ENCODE assay signal across 9 cellular contexts in genomic region chrX:119756926-119757635, GRCh38. TPM values are rescaled to one million over a fixed set of nuclear protein-coding genes. Genes with fewer than 3 reads are reported as not detected.
A peak's percentile ranks its signal among the peaks of the same experiment; 100 is the strongest.
DNase-seq lines count a peak whose midpoint lies in the region; ATAC-seq and TF ChIP-seq lines count a peak whose summit lies in the region.
"Had no signal": no experiment of that assay in that cellular context is flagged by ENCODE, and none has a peak within 500 bp of the region (broad histone marks: within the 10 kb centered on the region; RNA-seq: fewer than 3 reads in every experiment).

No MANE protein-coding gene starts in this region.

- peaks cover 43% of the 10 kb centered on the region for H3K4me1 Mint-ChIP-seq in activated T-cell treated with anti-CD3 and anti-CD28 coated beads, Interleukin-2, amount 50 U/mL, for 4 hours (ENCODE audit: low read depth)
- H3K4me1 Mint-ChIP-seq in T-cell, result peaks cover 48 to 52% (median 52%) of the 10 kb centered on the region in 3 donors
- H3K4me1 Mint-ChIP-seq in stimulated activated memory B cell treated with anti-CD40 and anti-IgM and Interleukin-4, amounts not matched to agents 10 μg/mL and 1 μg/mL and 100 μg/mL, for 72 hours, result peaks cover 53% of the 10 kb centered on the region

- no peaks in the 10 kb centered on the region for H3K36me3 Mint-ChIP-seq in activated T-cell treated with anti-CD3 and anti-CD28 coated beads, Interleukin-2, amount 50 U/mL, for 4 hours (ENCODE audit: insufficient read depth)
- no peaks in the 10 kb centered on the region for H3K36me3 Mint-ChIP-seq in T-cell
- H3K36me3 Mint-ChIP-seq in stimulated activated memory B cell treated with anti-CD40 and anti-IgM and Interleukin-4, amounts not matched to agents 10 μg/mL and 1 μg/mL and 100 μg/mL, for 72 hours, result no peaks in the 10 kb centered on the region

- CTCF ChIA-PET in T-cell (lab: Charles Lee), result interaction anchor here (0.6 to 1.5 kb wide), 3 partner anchors 15 to 34 kb away, joined by 3 to 4 read pairs (median 3); partner anchors contain the start of gene RPL39 (in 1 of the 2)

- no peak for ATAC-seq in activated T-cell treated with anti-CD3 and anti-CD28 coated beads, Interleukin-2, amount 50 U/mL, for 4 hours
- ATAC-seq in T-cell (replicated peaks in 1 of 4) (no peak), SK-N-SH treated with all-trans-retinoic acid at 6 μM for 48 hours (no peak)
- no peak for ATAC-seq in stimulated activated memory B cell treated with anti-CD40 and anti-IgM and Interleukin-4, amounts not matched to agents 10 μg/mL and 1 μg/mL and 100 μg/mL, for 72 hours

- POLR2A ChIA-PET in T-cell (lab: Charles Lee), result interaction anchor here in 1 of 2 donors (1.0 kb wide), 1 partner anchor 35 kb away, joined by 3 read pairs; the partner anchor contains the start of gene RPL39

- DNase-seq in activated T-cell treated with anti-CD3 and anti-CD28 coated beads, Interleukin-2, amount 50 U/mL, for 4 hours, result no peak
- no peak for DNase-seq in activated T-cell treated with anti-CD3 and anti-CD28 coated beads, Interleukin-2, amount 50 U/mL, for 48 hours
- DNase-seq in T-cell (peak in 1 of 34 experiments; percentile 12), H7 (no peak), foreskin melanocyte (no peak)

- H3K27me3 Mint-ChIP-seq in activated T-cell treated with anti-CD3 and anti-CD28 coated beads, Interleukin-2, amount 50 U/mL, for 4 hours (ENCODE audit: low read depth), result no peaks in the 10 kb centered on the region
- H3K27me3 Mint-ChIP-seq in T-cell, result no peaks in the 10 kb centered on the region
- no peaks in the 10 kb centered on the region for H3K27me3 Mint-ChIP-seq in stimulated activated memory B cell treated with anti-CD40 and anti-IgM and Interleukin-4, amounts not matched to agents 10 μg/mL and 1 μg/mL and 100 μg/mL, for 72 hours

- H3K27me3 ChIP-seq in H7 (ENCODE audit: control insufficient read depth, insufficient read depth, low read length), result peaks cover 14% of the 10 kb centered on the region

- no peaks in the 10 kb centered on the region for H3K36me3 ChIP-seq in H7 (replicated peaks; ENCODE audit: control insufficient read depth, insufficient read depth, low read length)

- H3K4me3 ChIP-seq in iPS-11a (ENCODE audit: low read depth, low read length) (peak overlapping the region; percentile 47), H7 (ENCODE audit: insufficient read depth, low read depth, low read length) (no peak overlapping the region)

- H3K4me3 Mint-ChIP-seq in activated T-cell treated with anti-CD3 and anti-CD28 coated beads, Interleukin-2, amount 50 U/mL, for 4 hours, result peak overlapping the region; percentile 77
- H3K4me3 Mint-ChIP-seq in T-cell, result peak overlapping the region; percentile 75 to 82 (median 81)
- peak overlapping the region; percentile 81 for H3K4me3 Mint-ChIP-seq in stimulated activated memory B cell treated with anti-CD40 and anti-IgM and Interleukin-4, amounts not matched to agents 10 μg/mL and 1 μg/mL and 100 μg/mL, for 72 hours

- H3K27ac Mint-ChIP-seq in T-cell, result peak overlapping the region; percentile 95 to 97
- peak overlapping the region; percentile 95 for H3K27ac Mint-ChIP-seq in stimulated activated memory B cell treated with anti-CD40 and anti-IgM and Interleukin-4, amounts not matched to agents 10 μg/mL and 1 μg/mL and 100 μg/mL, for 72 hours

- no peaks in the 10 kb centered on the region for H3K9me3 Mint-ChIP-seq in activated T-cell treated with anti-CD3 and anti-CD28 coated beads, Interleukin-2, amount 50 U/mL, for 4 hours
- H3K9me3 Mint-ChIP-seq in T-cell, result no peaks in the 10 kb centered on the region
- no peaks in the 10 kb centered on the region for H3K9me3 Mint-ChIP-seq in stimulated activated memory B cell treated with anti-CD40 and anti-IgM and Interleukin-4, amounts not matched to agents 10 μg/mL and 1 μg/mL and 100 μg/mL, for 72 hours

TF ChIP-seq in SK-N-SH treated with all-trans-retinoic acid at 6 μM for 48 hours, 23 proteins besides CTCF, POLR2A, EP300 and RAD21:
- TF ChIP-seq POU6F1 (CRISPR knock-in tag; IDR thresholded peaks at IDR 0.05; ENCODE audit: borderline replicate concordance, low read depth) (no peak), ISL1 (CRISPR knock-in tag; IDR thresholded peaks at IDR 0.05) (no peak), PPARA (CRISPR knock-in tag; IDR thresholded peaks at IDR 0.05; ENCODE audit: borderline replicate concordance) (no peak), RARB (CRISPR knock-in tag; IDR thresholded peaks at IDR 0.05) (no peak), ARNTL (CRISPR knock-in tag; IDR thresholded peaks at IDR 0.05; ENCODE audit: borderline replicate concordance, low read depth) (no peak)

RNA-seq across cellular contexts. Expression of gene SOWAHD, which starts 1.3 kb away (rescaled TPM):
- under 1 TPM in 2 of 3 donors, not detected in 1; 0.14 to 0.18 TPM for total RNA-seq in activated T-cell treated with anti-CD3 and anti-CD28 coated beads, Interleukin-2, amount 50 U/mL, for 4 hours
- 1 to 10 TPM in 3 of 5 donors, under 1 TPM in 1, not detected in 1; 0.48 to 2.2 (median 1.6) TPM for total RNA-seq in T-cell
- 1.8 and 3.2 TPM in 2 replicates for total RNA-seq in H7 (2014; rRNA removed; shearing (Covaris generic))
- total RNA-seq: myocyte had no signal

RNA-seq across cellular contexts. Expression of gene RPL39, which starts 34.3 kb away (rescaled TPM):
- total RNA-seq in activated T-cell treated with anti-CD3 and anti-CD28 coated beads, Interleukin-2, amount 50 U/mL, for 4 hours, result 1,000 to 10,000 TPM; 2,097 to 2,146 (median 2,130) TPM
- 1,000 to 10,000 TPM; 2,957 to 4,080 (median 3,439) TPM for total RNA-seq in T-cell
- total RNA-seq in H7 (2014; rRNA removed; shearing (Covaris generic)), result 1,219 and 1,278 TPM in 2 replicates
